ENCODE assay signal across 15 cellular contexts in genomic region chr5:137051165-137051564, GRCh38.
DNase-seq lines count a peak whose midpoint lies in the region; FAIRE-seq and TF ChIP-seq lines count a peak whose summit lies in the region.
"Had no signal": no experiment of that assay in that cellular context is flagged by ENCODE, and none has a peak within 500 bp of the region (broad histone marks: within the 10 kb centered on the region; RNA-seq: fewer than 3 reads in every experiment).

No MANE protein-coding gene starts in this region.

- no peak for FAIRE-seq in frontal cortex (lab: Jason Lieb, UNC)

- H3K36me3 ChIP-seq in breast epithelium: no peaks in the 10 kb centered on the region
- H3K36me3 ChIP-seq: HAP-1, MG63, neutrophil had no signal

- no peak overlapping the region for H3K27ac Mint-ChIP-seq in progenitor cell of endocrine pancreas
- H3K27ac Mint-ChIP-seq: CD14-positive monocyte; T-helper 2 cell treated with Interferon-gamma antibody and Interleukin-4, amounts not matched to agents 5 μg/mL and 100 μg/mL, for 36 hours had no signal

- H3K4me1 ChIP-seq in breast epithelium: no peaks in the 10 kb centered on the region
- H3K4me1 ChIP-seq: HAP-1 had no signal

- in situ Hi-C loops in T47D (cut with HindIII; ENCODE audit: low pct_unique_long_range_greater_than_20kb, low sequenced_read_pairs): no loop called here

- H3K27ac ChIP-seq in breast epithelium: no peak overlapping the region
- H3K27ac ChIP-seq: neutrophil had no signal

- H3K27me3 ChIP-seq in breast epithelium: no peaks in the 10 kb centered on the region
- H3K27me3 ChIP-seq: MG63, neutrophil had no signal

- H3K36me3 Mint-ChIP-seq in progenitor cell of endocrine pancreas (ENCODE audit: insufficient read depth): no peaks in the 10 kb centered on the region
- H3K36me3 Mint-ChIP-seq: CD14-positive monocyte had no signal

- intact Hi-C loops in breast epithelium (cut with DNase I; ENCODE audit: low total_unique reads): no loop called here

- peaks cover 3% of the 10 kb centered on the region for H3K4me1 Mint-ChIP-seq in progenitor cell of endocrine pancreas (ENCODE audit: low read depth)
- H3K4me1 Mint-ChIP-seq: CD14-positive monocyte had no signal

- H3K4me3 Mint-ChIP-seq in progenitor cell of endocrine pancreas (ENCODE audit: low read depth): no peak overlapping the region
- H3K4me3 Mint-ChIP-seq: CD14-positive monocyte; T-helper 2 cell treated with Interferon-gamma antibody and Interleukin-4, amounts not matched to agents 5 μg/mL and 100 μg/mL, for 36 hours had no signal

- H3K9me3 Mint-ChIP-seq in progenitor cell of endocrine pancreas (ENCODE audit: low read depth): no peaks in the 10 kb centered on the region
- H3K9me3 Mint-ChIP-seq: T-helper 2 cell treated with Interferon-gamma antibody and Interleukin-4, amounts not matched to agents 5 μg/mL and 100 μg/mL, for 36 hours had no signal

- TF ChIP-seq POLR2A in breast epithelium (IDR thresholded peaks at IDR 0.05): no peak

- no peaks in the 10 kb centered on the region for H3K27me3 Mint-ChIP-seq in progenitor cell of endocrine pancreas

- peak; percentile 24 to 41 for DNase-seq in T47D (ENCODE audit: low read depth in 1 of 2, low spot score in 1 of 2)
- no peak for DNase-seq in breast epithelium (ENCODE audit: low spot score in 2 of 2)
- DNase-seq in LHCN-M2 (ENCODE audit: low read depth): peak; percentile 8
- DNase-seq in cardiac fibroblast (ENCODE audit: low read depth in 2 of 2): peak; percentile 34 to 45
- no peak for DNase-seq in progenitor cell of endocrine pancreas (ENCODE audit: low spot score, unreplicated experiment)
- no peak for DNase-seq in C1 segment of cervical spinal cord (lab: John Stamatoyannopoulos, UW)
- no peak for DNase-seq in frontal cortex (ENCODE audit: low spot score in 2 of 2)
- no peak for DNase-seq in SKM-1 (lab: John Stamatoyannopoulos, UW; ENCODE audit: unreplicated experiment)
- DNase-seq: activated CD8-positive, alpha-beta memory T cell treated with anti-CD3 and anti-CD28 coated beads, Interleukin-2, amount 50 U/mL, for 48 hours; MG63; stimulated activated CD4-positive, alpha-beta T cell treated with anti-CD3 and anti-CD28 coated beads, Interleukin-2, amount 100 ng/mL, for 48 hours had no signal

- no peaks in the 10 kb centered on the region for H3K9me3 ChIP-seq in breast epithelium
- H3K9me3 ChIP-seq: HAP-1, MG63, neutrophil had no signal

- no peak for TF ChIP-seq CTCF in breast epithelium (IDR thresholded peaks at IDR 0.05)
- TF ChIP-seq CTCF in cardiac fibroblast (IDR thresholded peaks at IDR 0.05; ENCODE audit: low read depth, low read length): peak; percentile 30
- TF ChIP-seq CTCF in progenitor cell of endocrine pancreas (IDR thresholded peaks at IDR 0.05; ENCODE audit: unreplicated experiment): peak; percentile 39

- no peak overlapping the region for H3K4me3 ChIP-seq in breast epithelium
- no peak overlapping the region for H3K4me3 ChIP-seq in cardiac fibroblast (replicated peaks in 1 of 2; ENCODE audit: low read depth in 2 of 2, low read length in 2 of 2)
- H3K4me3 ChIP-seq: HAP-1, MG63 had no signal

Comparison
In these comparisons a context has a peak if more than half of its experiments do, and no peak if none do; other contexts are left out.
1. DNase-seq: peak in T47D (2 of 2), LHCN-M2 (single experiment) and cardiac fibroblast (2 of 2); none in breast epithelium (0 of 2), progenitor cell of endocrine pancreas (single experiment), C1 segment of cervical spinal cord (0 of 14), frontal cortex (0 of 2) and SKM-1 (single experiment).
2. CTCF ChIP-seq: peak in cardiac fibroblast (single experiment) and progenitor cell of endocrine pancreas (single experiment); none in breast epithelium (0 of 3).